In the genomic region with DNA sequence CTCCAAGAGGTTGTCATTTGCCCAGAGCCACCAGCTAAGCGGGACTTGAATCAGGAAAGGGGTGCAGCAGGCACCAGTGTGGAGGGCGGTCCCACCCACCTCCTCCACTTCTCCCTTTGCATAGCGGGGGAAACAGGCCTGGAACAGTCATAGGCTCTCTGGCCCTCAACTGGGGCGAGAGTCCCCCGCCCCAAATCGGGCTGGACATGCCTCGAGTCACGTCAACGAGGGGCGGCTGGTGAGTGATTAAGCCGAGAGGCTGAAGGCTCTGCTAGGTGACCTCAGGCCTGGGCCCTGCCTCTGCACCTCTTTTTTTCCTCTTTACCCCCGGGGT, we compare ENCODE assay signal across 1 cellular context.
TF ChIP-seq lines count a peak whose summit lies in the region.

No MANE protein-coding gene starts in this region.

TF ChIP-seq in WTC11, 78 proteins besides CTCF, POLR2A, EP300 and RAD21 (continued from another document):
- TF ChIP-seq, protein P1, sequence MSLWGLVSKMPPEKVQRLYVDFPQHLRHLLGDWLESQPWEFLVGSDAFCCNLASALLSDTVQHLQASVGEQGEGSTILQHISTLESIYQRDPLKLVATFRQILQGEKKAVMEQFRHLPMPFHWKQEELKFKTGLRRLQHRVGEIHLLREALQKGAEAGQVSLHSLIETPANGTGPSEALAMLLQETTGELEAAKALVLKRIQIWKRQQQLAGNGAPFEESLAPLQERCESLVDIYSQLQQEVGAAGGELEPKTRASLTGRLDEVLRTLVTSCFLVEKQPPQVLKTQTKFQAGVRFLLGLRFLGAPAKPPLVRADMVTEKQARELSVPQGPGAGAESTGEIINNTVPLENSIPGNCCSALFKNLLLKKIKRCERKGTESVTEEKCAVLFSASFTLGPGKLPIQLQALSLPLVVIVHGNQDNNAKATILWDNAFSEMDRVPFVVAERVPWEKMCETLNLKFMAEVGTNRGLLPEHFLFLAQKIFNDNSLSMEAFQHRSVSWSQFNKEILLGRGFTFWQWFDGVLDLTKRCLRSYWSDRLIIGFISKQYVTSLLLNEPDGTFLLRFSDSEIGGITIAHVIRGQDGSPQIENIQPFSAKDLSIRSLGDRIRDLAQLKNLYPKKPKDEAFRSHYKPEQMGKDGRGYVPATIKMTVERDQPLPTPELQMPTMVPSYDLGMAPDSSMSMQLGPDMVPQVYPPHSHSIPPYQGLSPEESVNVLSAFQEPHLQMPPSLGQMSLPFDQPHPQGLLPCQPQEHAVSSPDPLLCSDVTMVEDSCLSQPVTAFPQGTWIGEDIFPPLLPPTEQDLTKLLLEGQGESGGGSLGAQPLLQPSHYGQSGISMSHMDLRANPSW (CRISPR knock-in tag; conservative IDR thresholded peaks at IDR 0.05; ENCODE audit: low read depth): no peak
- TF ChIP-seq, protein P2, sequence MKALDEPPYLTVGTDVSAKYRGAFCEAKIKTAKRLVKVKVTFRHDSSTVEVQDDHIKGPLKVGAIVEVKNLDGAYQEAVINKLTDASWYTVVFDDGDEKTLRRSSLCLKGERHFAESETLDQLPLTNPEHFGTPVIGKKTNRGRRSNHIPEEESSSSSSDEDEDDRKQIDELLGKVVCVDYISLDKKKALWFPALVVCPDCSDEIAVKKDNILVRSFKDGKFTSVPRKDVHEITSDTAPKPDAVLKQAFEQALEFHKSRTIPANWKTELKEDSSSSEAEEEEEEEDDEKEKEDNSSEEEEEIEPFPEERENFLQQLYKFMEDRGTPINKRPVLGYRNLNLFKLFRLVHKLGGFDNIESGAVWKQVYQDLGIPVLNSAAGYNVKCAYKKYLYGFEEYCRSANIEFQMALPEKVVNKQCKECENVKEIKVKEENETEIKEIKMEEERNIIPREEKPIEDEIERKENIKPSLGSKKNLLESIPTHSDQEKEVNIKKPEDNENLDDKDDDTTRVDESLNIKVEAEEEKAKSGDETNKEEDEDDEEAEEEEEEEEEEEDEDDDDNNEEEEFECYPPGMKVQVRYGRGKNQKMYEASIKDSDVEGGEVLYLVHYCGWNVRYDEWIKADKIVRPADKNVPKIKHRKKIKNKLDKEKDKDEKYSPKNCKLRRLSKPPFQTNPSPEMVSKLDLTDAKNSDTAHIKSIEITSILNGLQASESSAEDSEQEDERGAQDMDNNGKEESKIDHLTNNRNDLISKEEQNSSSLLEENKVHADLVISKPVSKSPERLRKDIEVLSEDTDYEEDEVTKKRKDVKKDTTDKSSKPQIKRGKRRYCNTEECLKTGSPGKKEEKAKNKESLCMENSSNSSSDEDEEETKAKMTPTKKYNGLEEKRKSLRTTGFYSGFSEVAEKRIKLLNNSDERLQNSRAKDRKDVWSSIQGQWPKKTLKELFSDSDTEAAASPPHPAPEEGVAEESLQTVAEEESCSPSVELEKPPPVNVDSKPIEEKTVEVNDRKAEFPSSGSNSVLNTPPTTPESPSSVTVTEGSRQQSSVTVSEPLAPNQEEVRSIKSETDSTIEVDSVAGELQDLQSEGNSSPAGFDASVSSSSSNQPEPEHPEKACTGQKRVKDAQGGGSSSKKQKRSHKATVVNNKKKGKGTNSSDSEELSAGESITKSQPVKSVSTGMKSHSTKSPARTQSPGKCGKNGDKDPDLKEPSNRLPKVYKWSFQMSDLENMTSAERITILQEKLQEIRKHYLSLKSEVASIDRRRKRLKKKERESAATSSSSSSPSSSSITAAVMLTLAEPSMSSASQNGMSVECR (CRISPR knock-in tag; IDR thresholded peaks at IDR 0.05; ENCODE audit: borderline replicate concordance): no peak
- no peak for TF ChIP-seq PRDM15 (CRISPR knock-in tag; IDR thresholded peaks at IDR 0.05)
- TF ChIP-seq GABPB1 (CRISPR knock-in tag; IDR thresholded peaks at IDR 0.05): no peak
- TF ChIP-seq, protein P3, sequence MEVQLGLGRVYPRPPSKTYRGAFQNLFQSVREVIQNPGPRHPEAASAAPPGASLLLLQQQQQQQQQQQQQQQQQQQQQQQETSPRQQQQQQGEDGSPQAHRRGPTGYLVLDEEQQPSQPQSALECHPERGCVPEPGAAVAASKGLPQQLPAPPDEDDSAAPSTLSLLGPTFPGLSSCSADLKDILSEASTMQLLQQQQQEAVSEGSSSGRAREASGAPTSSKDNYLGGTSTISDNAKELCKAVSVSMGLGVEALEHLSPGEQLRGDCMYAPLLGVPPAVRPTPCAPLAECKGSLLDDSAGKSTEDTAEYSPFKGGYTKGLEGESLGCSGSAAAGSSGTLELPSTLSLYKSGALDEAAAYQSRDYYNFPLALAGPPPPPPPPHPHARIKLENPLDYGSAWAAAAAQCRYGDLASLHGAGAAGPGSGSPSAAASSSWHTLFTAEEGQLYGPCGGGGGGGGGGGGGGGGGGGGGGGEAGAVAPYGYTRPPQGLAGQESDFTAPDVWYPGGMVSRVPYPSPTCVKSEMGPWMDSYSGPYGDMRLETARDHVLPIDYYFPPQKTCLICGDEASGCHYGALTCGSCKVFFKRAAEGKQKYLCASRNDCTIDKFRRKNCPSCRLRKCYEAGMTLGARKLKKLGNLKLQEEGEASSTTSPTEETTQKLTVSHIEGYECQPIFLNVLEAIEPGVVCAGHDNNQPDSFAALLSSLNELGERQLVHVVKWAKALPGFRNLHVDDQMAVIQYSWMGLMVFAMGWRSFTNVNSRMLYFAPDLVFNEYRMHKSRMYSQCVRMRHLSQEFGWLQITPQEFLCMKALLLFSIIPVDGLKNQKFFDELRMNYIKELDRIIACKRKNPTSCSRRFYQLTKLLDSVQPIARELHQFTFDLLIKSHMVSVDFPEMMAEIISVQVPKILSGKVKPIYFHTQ (CRISPR knock-in tag; IDR thresholded peaks at IDR 0.05): no peak
- no peak for TF ChIP-seq FOXP1 (CRISPR knock-in tag; IDR thresholded peaks at IDR 0.05; ENCODE audit: borderline replicate concordance)
- no peak for TF ChIP-seq JAZF1 (CRISPR knock-in tag; IDR thresholded peaks at IDR 0.05)
- no peak for TF ChIP-seq CBFB (CRISPR knock-in tag; IDR thresholded peaks at IDR 0.05; ENCODE audit: low read depth)
